ENCODE assay signal across 8 cellular contexts in the genomic region with DNA sequence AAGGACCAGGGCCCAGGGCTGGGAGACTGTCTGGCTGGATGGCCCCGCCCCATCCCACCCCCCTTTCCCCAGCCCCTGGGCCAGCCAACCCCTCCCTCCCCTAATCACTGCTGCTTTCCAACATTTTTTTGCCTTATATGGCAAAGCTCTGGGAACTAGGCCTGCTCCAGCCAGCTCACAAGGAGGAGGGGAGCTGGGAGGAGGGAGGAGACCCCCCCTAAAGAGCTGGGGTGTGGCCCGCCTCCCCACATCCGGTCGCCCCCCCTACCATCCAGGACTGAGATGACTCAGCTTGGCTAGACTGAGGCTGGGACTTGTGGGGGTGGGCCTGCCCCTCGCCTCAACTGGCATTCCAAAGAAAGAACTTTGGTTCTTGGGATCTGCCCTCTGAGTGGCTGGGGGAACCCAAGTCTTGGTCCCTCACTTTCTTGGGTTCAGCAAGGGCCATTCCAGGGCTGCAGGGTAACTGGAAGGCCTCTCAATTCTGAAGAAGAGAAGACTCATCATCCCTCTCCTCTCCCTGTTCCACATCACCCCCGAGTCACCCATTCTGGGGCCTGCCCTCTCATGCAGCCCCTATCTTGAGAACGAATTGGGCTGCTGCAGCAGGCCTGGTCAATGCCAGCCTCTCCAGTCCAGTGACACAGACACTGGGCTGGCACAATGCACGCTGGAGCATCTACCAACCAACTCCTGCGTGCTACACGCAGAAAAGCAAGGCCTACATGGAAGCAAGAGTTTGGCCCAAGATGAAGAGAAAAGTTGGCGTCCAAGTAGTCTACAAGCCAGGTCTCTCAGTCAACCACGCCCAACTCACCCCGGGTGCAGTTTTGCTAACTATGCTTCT. TPM values are rescaled to one million over a fixed set of nuclear protein-coding genes. Genes with fewer than 3 reads are reported as not detected.
DNase-seq lines count a peak whose midpoint lies in the region; ATAC-seq, FAIRE-seq and TF ChIP-seq lines count a peak whose summit lies in the region.

No MANE protein-coding gene starts in this region.

- FAIRE-seq in K562 (lab: Jason Lieb, UNC): peak; percentile 85

- no peaks in the 10 kb centered on the region for H3K36me3 ChIP-seq in Karpas-422 (ENCODE audit: insufficient read depth, low read length)
- peaks cover 42% of the 10 kb centered on the region; the same call in 2 of the 3 replicates for H3K36me3 ChIP-seq in K562 (ENCODE audit: control insufficient read depth, insufficient read depth, low read length)
- no peaks in the 10 kb centered on the region for H3K36me3 ChIP-seq in gastrocnemius medialis

- no peaks in the 10 kb centered on the region for H3K9me2 ChIP-seq in Karpas-422 (replicated peaks; ENCODE audit: insufficient read depth, low read length)

- WGBS in K562 (ENCODE audit: insufficient coverage, low coverage, missing lambda C conversion rate): 3% methylated on average over 7 of the region's 13 CpGs

- H3K4me3 ChIP-seq in Karpas-422 (ENCODE audit: low read length): peak overlapping the region; percentile 75
- H3K4me3 ChIP-seq in K562: peak overlapping the region; percentile 89
- H3K4me3 ChIP-seq in iPS-11a (ENCODE audit: low read depth, low read length): peak overlapping the region; percentile 90
- peak overlapping the region; percentile 63 to 70 (median 67) for H3K4me3 ChIP-seq in gastrocnemius medialis

- H3K9me3 ChIP-seq in Karpas-422 (ENCODE audit: low read length) (no peaks in the 10 kb centered on the region), K562 (replicated peaks; ENCODE audit: control insufficient read depth, insufficient read depth, low read depth, low read length) (no peaks in the 10 kb centered on the region), gastrocnemius medialis (no peaks in the 10 kb centered on the region)

- H3K27ac ChIP-seq in Karpas-422 (ENCODE audit: low read length) (peak overlapping the region; percentile 62), K562 (ENCODE audit: extremely low read depth, low read depth, low read length) (peak overlapping the region; percentile 99), gastrocnemius medialis (peak overlapping the region; percentile 77 to 83 (median 80))

- H3K4me2 ChIP-seq in Karpas-422 (ENCODE audit: low read depth, low read length, poor library complexity, severe bottlenecking) (peak overlapping the region; percentile 88), K562 (ENCODE audit: insufficient read depth, low read length) (peak overlapping the region; percentile 96)

- intact Hi-C loops in K562 (cut with micrococcal nuclease) (loop anchor here (5.0 to 10.0 kb wide), 2 partner anchors 125 to 448 kb away; a partner anchor contains a TSS), gastrocnemius medialis (cut with DNase I; ENCODE audit: low total_unique reads) (loop anchor here (10.0 kb wide), 3 partner anchors 175 to 575 kb away; a partner anchor contains a TSS)

- DNase-seq in DMS79 (lab: John Stamatoyannopoulos, UW) (peak; percentile 17), Karpas-422 (peak; percentile 47), K562 (ENCODE audit: extremely low read depth in 1 of 4, low spot score in 3 of 4) (peak; percentile 54 to 90 (median 68)), gastrocnemius medialis (peak; percentile 32 to 67), NCI-H774 (lab: John Stamatoyannopoulos, UW) (no peak), inferior parietal cortex (ENCODE audit: extremely low spot score) (no peak)
- peak; percentile 70 for DNase-seq in T-helper 2 cell treated with Interferon-gamma antibody and Interleukin-4, amounts not matched to agents 5 μg/mL and 100 μg/mL, for 36 hours (ENCODE audit: low spot score)

- TF ChIP-seq EP300 in K562 (IDR thresholded peaks at IDR 0.05; ENCODE audit: low read length): peak; percentile 71

- in situ Hi-C loops in K562 (cut with MboI): loop anchor here (10.0 kb wide), 1 partner anchor 165 kb away; no protein-coding TSS in a partner anchor
- in situ Hi-C loops in gastrocnemius medialis (cut with MboI; ENCODE audit: low sequenced_read_pairs in 4 of 4): no loop called here

- peak; percentile 23 for ATAC-seq in K562
- ATAC-seq in gastrocnemius medialis: peak; percentile 10 to 25

- H3K27me3 ChIP-seq in Karpas-422 (ENCODE audit: low read length) (no peaks in the 10 kb centered on the region), K562 (ENCODE audit: control insufficient read depth in 2 of 2, insufficient read depth in 2 of 2, low read length in 2 of 2) (no peaks in the 10 kb centered on the region), gastrocnemius medialis (no peaks in the 10 kb centered on the region)

- no peak for TF ChIP-seq RAD21 in K562 (CRISPR knock-in tag; conservative IDR thresholded peaks at IDR 0.05 in 1 of 2, IDR thresholded peaks at IDR 0.05 in 1 of 2)

- no peaks in the 10 kb centered on the region for H3K27me3 Mint-ChIP-seq in T-helper 2 cell treated with Interferon-gamma antibody and Interleukin-4, amounts not matched to agents 5 μg/mL and 100 μg/mL, for 36 hours (ENCODE audit: low read depth)

- H3K27ac Mint-ChIP-seq in T-helper 2 cell treated with Interferon-gamma antibody and Interleukin-4, amounts not matched to agents 5 μg/mL and 100 μg/mL, for 36 hours: peak overlapping the region; percentile 67

- H3K4me1 ChIP-seq in Karpas-422 (ENCODE audit: low read length) (peaks cover 30% of the 10 kb centered on the region), K562 (replicated peaks in 1 of 2; ENCODE audit: control insufficient read depth in 2 of 2, insufficient read depth in 2 of 2, low read length in 2 of 2) (peaks cover 18 to 85% of the 10 kb centered on the region in 2 experiments), gastrocnemius medialis (peaks cover 4 to 18% of the 10 kb centered on the region in 2 donors)

- H3K36me3 Mint-ChIP-seq in T-helper 2 cell treated with Interferon-gamma antibody and Interleukin-4, amounts not matched to agents 5 μg/mL and 100 μg/mL, for 36 hours (ENCODE audit: low read depth): peaks cover 36% of the 10 kb centered on the region

- H2AFZ ChIP-seq in Karpas-422 (ENCODE audit: low read length): no peak overlapping the region
- no peak overlapping the region for H2AFZ ChIP-seq in K562 (ENCODE audit: low read depth, low read length)

- H4K20me1 ChIP-seq in Karpas-422 (ENCODE audit: insufficient read depth, low read depth, low read length) (no peaks in the 10 kb centered on the region), K562 (replicated peaks; ENCODE audit: control insufficient read depth, insufficient read depth, low read length) (no peaks in the 10 kb centered on the region; the same call in 1 of the 2 replicates)

- TF ChIP-seq CTCF in K562 (IDR thresholded peaks at IDR 0.05 in 2 of 3, conservative IDR thresholded peaks at IDR 0.05 in 1 of 3; ENCODE audit: insufficient read depth in 2 of 3, low read depth in 1 of 3, low read length in 3 of 3) (no peak), gastrocnemius medialis (IDR thresholded peaks at IDR 0.05 in 4 of 5, conservative IDR thresholded peaks at IDR 0.05 in 1 of 5) (no peak)

- POLR2A ChIA-PET in K562 (lab: Yijun Ruan, JAX): interaction anchor here (0.6 to 1.3 kb wide), 6 partner anchors 12 to 174 kb away, joined by 3 to 5 read pairs (median 4); no protein-coding TSS in a partner anchor

- TF ChIP-seq POLR2A in K562 (conservative IDR thresholded peaks at IDR 0.05) (peak; percentile 58), gastrocnemius medialis (IDR thresholded peaks at IDR 0.05) (peak; percentile 13 to 16)

- H3K9ac ChIP-seq in Karpas-422 (ENCODE audit: low read length) (peak overlapping the region; percentile 79), K562 (ENCODE audit: insufficient read depth in 1 of 2, low read depth in 2 of 2, low read length in 2 of 2) (peak overlapping the region; percentile 94 to 96)

- peak overlapping the region; percentile 97 for H3K4me3 Mint-ChIP-seq in T-helper 2 cell treated with Interferon-gamma antibody and Interleukin-4, amounts not matched to agents 5 μg/mL and 100 μg/mL, for 36 hours

- no peaks in the 10 kb centered on the region for H3K9me1 ChIP-seq in K562 (ENCODE audit: control insufficient read depth, insufficient read depth, low read length)

- BruUV-seq in K562 (replicated peaks; lab: Mats Ljungman, UMichigan): TSS peak; percentile 96

- CTCF ChIA-PET in K562 (lab: Yijun Ruan, JAX; ENCODE audit: low intra/inter-chr PET ratio): no interaction called here

- H3K79me2 ChIP-seq in Karpas-422 (ENCODE audit: low read length): peaks cover 18% of the 10 kb centered on the region
- peaks cover 61% of the 10 kb centered on the region for H3K79me2 ChIP-seq in K562 (ENCODE audit: control insufficient read depth, insufficient read depth, low read length)

- H3K9me3 Mint-ChIP-seq in T-helper 2 cell treated with Interferon-gamma antibody and Interleukin-4, amounts not matched to agents 5 μg/mL and 100 μg/mL, for 36 hours: no peaks in the 10 kb centered on the region

- H3K4me1 Mint-ChIP-seq in T-helper 2 cell treated with Interferon-gamma antibody and Interleukin-4, amounts not matched to agents 5 μg/mL and 100 μg/mL, for 36 hours (ENCODE audit: low read depth): peaks cover 16% of the 10 kb centered on the region

RNA-seq across cellular contexts. Expression of a gene that starts 4.8 kb away (rescaled TPM):
- total RNA-seq in Karpas-422 (2014; rRNA removed; shearing (Covaris generic); ENCODE audit: low replicate concordance): 46.3 and 89.6 TPM in 2 replicates
- total RNA-seq in K562 (2011; cell fraction: chromatin; rRNA removed; ENCODE audit: low replicate concordance): 432 and 1,364 TPM in 2 replicates
- total RNA-seq in K562 (2011; cell fraction: nucleolus; rRNA removed): 816 and 818 TPM in 2 replicates
- total RNA-seq in K562 (2011; cell fraction: nucleoplasm; rRNA removed): 362 and 459 TPM in 2 replicates
- total RNA-seq in K562 (2014; rRNA removed) (554 and 803 TPM in 2 replicates), K562 (2014; rRNA removed; fragmentation: Illumina TruSeq; extraction: Trizol) (72.2 and 110 TPM in 2 replicates), K562 (2015; rRNA removed; fragmentation: Illumina TruSeq; extraction: Trizol) (135 and 162 TPM in 2 replicates), K562 (2021) (672 and 735 TPM in 2 replicates), gastrocnemius medialis (100 to 1,000 TPM in 1 of 4 donors, 10 to 100 TPM in 3; 23.9 to 128 (median 88.9) TPM)
- polyA plus RNA-seq in K562 (2011; rRNA removed) (86.6 and 165 TPM in 2 replicates), K562 (2014; fragmentation: Illumina TruSeq; extraction: Trizol) (329 and 438 TPM in 2 replicates), K562 (2014; fragmentation: Nextera tagmentation; extraction: Ambion mirVana) (1 to 10 TPM; 6.2 to 6.8 TPM), K562 (2014; rRNA removed) (226 and 245 TPM in 2 replicates)
- 122 and 183 TPM in 2 replicates for polyA plus RNA-seq in K562 (2011; cell fraction: cytosol; rRNA removed)
- 624 and 751 TPM in 2 replicates for polyA plus RNA-seq in K562 (2011; cell fraction: nucleus; rRNA removed)
- polyA plus RNA-seq in K562 (2012): 392 and 593 TPM in 2 replicates
- 249 and 291 TPM in 2 replicates for polyA minus RNA-seq in K562 (2011; rRNA and poly(A)+ RNA removed)
- 522 and 767 TPM in 2 replicates for polyA minus RNA-seq in K562 (2011; cell fraction: cytosol; rRNA and poly(A)+ RNA removed)
- 248 and 324 TPM in 2 replicates for polyA minus RNA-seq in K562 (2011; cell fraction: nucleus; rRNA and poly(A)+ RNA removed)

RNA-seq across cellular contexts. Expression of a gene that starts 9.4 kb away (rescaled TPM):
- total RNA-seq in Karpas-422 (2014; rRNA removed; shearing (Covaris generic); ENCODE audit: low replicate concordance): 19.5 and 20.7 TPM in 2 replicates
- 41.8 and 93.2 TPM in 2 replicates for total RNA-seq in K562 (2011; cell fraction: chromatin; rRNA removed; ENCODE audit: low replicate concordance)
- 88.9 and 97.4 TPM in 2 replicates for total RNA-seq in K562 (2011; cell fraction: nucleolus; rRNA removed)
- 70.5 and 73.6 TPM in 2 replicates for total RNA-seq in K562 (2011; cell fraction: nucleoplasm; rRNA removed)
- total RNA-seq in K562 (2014; rRNA removed): 32.9 and 36.2 TPM in 2 replicates
- 37.5 and 38.3 TPM in 2 replicates for total RNA-seq in K562 (2014; rRNA removed; fragmentation: Illumina TruSeq; extraction: Trizol)
- total RNA-seq in K562 (2015; rRNA removed; fragmentation: Illumina TruSeq; extraction: Trizol): 61.9 and 67.8 TPM in 2 replicates
- 124 and 135 TPM in 2 replicates for total RNA-seq in K562 (2021)
- polyA plus RNA-seq in K562 (2011; rRNA removed): 77.4 and 81.2 TPM in 2 replicates
- polyA plus RNA-seq in K562 (2011; cell fraction: cytosol; rRNA removed): 100.0 and 121 TPM in 2 replicates
- 238 and 242 TPM in 2 replicates for polyA plus RNA-seq in K562 (2011; cell fraction: nucleus; rRNA removed)
- polyA plus RNA-seq in K562 (2012): 125 and 134 TPM in 2 replicates
- 177 and 206 TPM in 2 replicates for polyA plus RNA-seq in K562 (2014; fragmentation: Illumina TruSeq; extraction: Trizol)
- 1 to 10 TPM; 2.3 to 3.1 TPM for polyA plus RNA-seq in K562 (2014; fragmentation: Nextera tagmentation; extraction: Ambion mirVana)
- 86.7 and 110 TPM in 2 replicates for polyA plus RNA-seq in K562 (2014; rRNA removed)
- polyA minus RNA-seq in K562 (2011; rRNA and poly(A)+ RNA removed): 24.0 and 43.3 TPM in 2 replicates
- 51.3 and 57.9 TPM in 2 replicates for polyA minus RNA-seq in K562 (2011; cell fraction: cytosol; rRNA and poly(A)+ RNA removed)
- 28.5 and 40.8 TPM in 2 replicates for polyA minus RNA-seq in K562 (2011; cell fraction: nucleus; rRNA and poly(A)+ RNA removed)
- 10 to 100 TPM; 36.2 to 61.5 (median 53.2) TPM for total RNA-seq in gastrocnemius medialis

RNA-seq across cellular contexts. Expression of a gene that starts 28.5 kb away (rescaled TPM):
- 4,110 and 4,432 TPM in 2 replicates for total RNA-seq in Karpas-422 (2014; rRNA removed; shearing (Covaris generic); ENCODE audit: low replicate concordance)
- 652 and 1,355 TPM in 2 replicates for total RNA-seq in K562 (2011; cell fraction: chromatin; rRNA removed; ENCODE audit: low replicate concordance)
- 1,356 and 1,561 TPM in 2 replicates for total RNA-seq in K562 (2011; cell fraction: nucleolus; rRNA removed)
- total RNA-seq in K562 (2011; cell fraction: nucleoplasm; rRNA removed): 1,670 and 2,786 TPM in 2 replicates
- 4,111 and 4,705 TPM in 2 replicates for total RNA-seq in K562 (2014; rRNA removed)
- total RNA-seq in K562 (2014; rRNA removed; fragmentation: Illumina TruSeq; extraction: Trizol): 3,682 and 4,010 TPM in 2 replicates
- 3,735 and 3,774 TPM in 2 replicates for total RNA-seq in K562 (2015; rRNA removed; fragmentation: Illumina TruSeq; extraction: Trizol)
- total RNA-seq in K562 (2021): 4,299 and 4,408 TPM in 2 replicates
- 5,297 and 6,545 TPM in 2 replicates for polyA plus RNA-seq in K562 (2011; rRNA removed)
- polyA plus RNA-seq in K562 (2011; cell fraction: cytosol; rRNA removed): 7,052 and 10,074 TPM in 2 replicates
- polyA plus RNA-seq in K562 (2011; cell fraction: nucleus; rRNA removed): 3,562 and 5,028 TPM in 2 replicates
- 5,208 and 8,851 TPM in 2 replicates for polyA plus RNA-seq in K562 (2012)
- 6,119 and 7,432 TPM in 2 replicates for polyA plus RNA-seq in K562 (2014; fragmentation: Illumina TruSeq; extraction: Trizol)
- 1,000 to 10,000 TPM; 5,014 to 7,600 TPM for polyA plus RNA-seq in K562 (2014; fragmentation: Nextera tagmentation; extraction: Ambion mirVana)
- polyA plus RNA-seq in K562 (2014; rRNA removed): 6,193 and 7,323 TPM in 2 replicates
- polyA minus RNA-seq in K562 (2011; rRNA and poly(A)+ RNA removed): 1,451 and 1,523 TPM in 2 replicates
- polyA minus RNA-seq in K562 (2011; cell fraction: cytosol; rRNA and poly(A)+ RNA removed): 1,578 and 1,804 TPM in 2 replicates
- polyA minus RNA-seq in K562 (2011; cell fraction: nucleus; rRNA and poly(A)+ RNA removed): 368 and 622 TPM in 2 replicates
- total RNA-seq in gastrocnemius medialis: 1,000 to 10,000 TPM; 3,899 to 6,066 (median 5,720) TPM

RNA-seq across cellular contexts. Expression of a gene that starts 39.4 kb away (rescaled TPM):
- 17.6 and 30.8 TPM in 2 replicates for total RNA-seq in Karpas-422 (2014; rRNA removed; shearing (Covaris generic); ENCODE audit: low replicate concordance)
- total RNA-seq in K562 (2011; cell fraction: chromatin; rRNA removed; ENCODE audit: low replicate concordance): 14.4 and 29.9 TPM in 2 replicates
- 32.4 and 37.9 TPM in 2 replicates for total RNA-seq in K562 (2011; cell fraction: nucleolus; rRNA removed)
- total RNA-seq in K562 (2011; cell fraction: nucleoplasm; rRNA removed): 24.0 and 27.8 TPM in 2 replicates
- total RNA-seq in K562 (2014; rRNA removed): 12.4 and 16.4 TPM in 2 replicates
- total RNA-seq in K562 (2014; rRNA removed; fragmentation: Illumina TruSeq; extraction: Trizol): 5.7 and 5.9 TPM in 2 replicates
- total RNA-seq in K562 (2015; rRNA removed; fragmentation: Illumina TruSeq; extraction: Trizol): 4.9 and 5.5 TPM in 2 replicates
- 10.9 and 11.2 TPM in 2 replicates for total RNA-seq in K562 (2021)
- 12.6 and 14.8 TPM in 2 replicates for polyA plus RNA-seq in K562 (2011; rRNA removed)
- 18.6 and 34.4 TPM in 2 replicates for polyA plus RNA-seq in K562 (2011; cell fraction: cytosol; rRNA removed)
- polyA plus RNA-seq in K562 (2011; cell fraction: nucleus; rRNA removed): 18.8 and 31.1 TPM in 2 replicates
- polyA plus RNA-seq in K562 (2012): 14.5 and 24.0 TPM in 2 replicates
- polyA plus RNA-seq in K562 (2014; fragmentation: Illumina TruSeq; extraction: Trizol): 7.9 and 12.9 TPM in 2 replicates
- under 1 TPM; 0.73 to 0.74 TPM for polyA plus RNA-seq in K562 (2014; fragmentation: Nextera tagmentation; extraction: Ambion mirVana)
- polyA plus RNA-seq in K562 (2014; rRNA removed): 11.6 and 16.4 TPM in 2 replicates
- 5.2 and 6.9 TPM in 2 replicates for polyA minus RNA-seq in K562 (2011; rRNA and poly(A)+ RNA removed)
- 8.1 and 9.3 TPM in 2 replicates for polyA minus RNA-seq in K562 (2011; cell fraction: cytosol; rRNA and poly(A)+ RNA removed)
- 4.7 and 6.1 TPM in 2 replicates for polyA minus RNA-seq in K562 (2011; cell fraction: nucleus; rRNA and poly(A)+ RNA removed)
- 100 to 1,000 TPM in 3 of 4 donors, 10 to 100 TPM in 1; 88.4 to 148 (median 116) TPM for total RNA-seq in gastrocnemius medialis

RNA-seq across cellular contexts. Expression of a gene that starts 41.7 kb away (rescaled TPM):
- total RNA-seq in Karpas-422 (2014; rRNA removed; shearing (Covaris generic); ENCODE audit: low replicate concordance): 22.1 and 39.0 TPM in 2 replicates
- 68.1 and 155 TPM in 2 replicates for total RNA-seq in K562 (2011; cell fraction: chromatin; rRNA removed; ENCODE audit: low replicate concordance)
- total RNA-seq in K562 (2011; cell fraction: nucleolus; rRNA removed): 126 and 130 TPM in 2 replicates
- 84.5 and 90.6 TPM in 2 replicates for total RNA-seq in K562 (2011; cell fraction: nucleoplasm; rRNA removed)
- total RNA-seq in K562 (2014; rRNA removed) (20.2 and 33.7 TPM in 2 replicates), K562 (2014; rRNA removed; fragmentation: Illumina TruSeq; extraction: Trizol) (10.7 and 11.3 TPM in 2 replicates), K562 (2015; rRNA removed; fragmentation: Illumina TruSeq; extraction: Trizol) (15.6 and 17.1 TPM in 2 replicates), K562 (2021) (29.6 and 32.2 TPM in 2 replicates), gastrocnemius medialis (10 to 100 TPM; 17.6 to 28.3 (median 20.1) TPM)
- polyA plus RNA-seq in K562 (2011; rRNA removed) (24.0 and 39.6 TPM in 2 replicates), K562 (2014; fragmentation: Illumina TruSeq; extraction: Trizol) (20.2 and 25.0 TPM in 2 replicates), K562 (2014; fragmentation: Nextera tagmentation; extraction: Ambion mirVana) (under 1 TPM; 0.49 to 0.64 TPM), K562 (2014; rRNA removed) (33.6 and 40.7 TPM in 2 replicates)
- 24.2 and 26.2 TPM in 2 replicates for polyA plus RNA-seq in K562 (2011; cell fraction: cytosol; rRNA removed)
- polyA plus RNA-seq in K562 (2011; cell fraction: nucleus; rRNA removed): 415 and 432 TPM in 2 replicates
- polyA plus RNA-seq in K562 (2012): 21.3 and 52.8 TPM in 2 replicates
- 7.7 and 17.0 TPM in 2 replicates for polyA minus RNA-seq in K562 (2011; rRNA and poly(A)+ RNA removed)
- 8.3 and 13.7 TPM in 2 replicates for polyA minus RNA-seq in K562 (2011; cell fraction: cytosol; rRNA and poly(A)+ RNA removed)
- 45.6 and 52.2 TPM in 2 replicates for polyA minus RNA-seq in K562 (2011; cell fraction: nucleus; rRNA and poly(A)+ RNA removed)

Comparison
In these comparisons a context has a peak if more than half of its experiments do, and no peak if none do; other contexts are left out.
1. DNase-seq: peak in DMS79 (single experiment), Karpas-422 (single experiment), T-helper 2 cell treated with Interferon-gamma antibody and Interleukin-4, amounts not matched to agents 5 μg/mL and 100 μg/mL, for 36 hours (single experiment), K562 (4 of 4) and gastrocnemius medialis (2 of 2); none in NCI-H774 (single experiment) and inferior parietal cortex (single experiment).
2. Peak in every context shown above with its lines, with median percentiles within 50 percentile points of each other: H3K27ac ChIP-seq and H3K4me3 ChIP-seq.